1 cellular context compared by ENCODE assay signal in genomic region chr12:34600592-34601462, GRCh38.
TF ChIP-seq lines count a peak whose summit lies in the region.

No MANE protein-coding gene starts in this region.

TF ChIP-seq in SK-N-SH treated with all-trans-retinoic acid at 6 μM for 48 hours, 23 proteins besides CTCF, POLR2A, EP300 and RAD21 (continued from another document):
- no peak for TF ChIP-seq CSRNP3 (CRISPR knock-in tag; IDR thresholded peaks at IDR 0.05)
- TF ChIP-seq ESRRG (CRISPR knock-in tag; IDR thresholded peaks at IDR 0.05), result no peak
- TF ChIP-seq BACH2 (CRISPR knock-in tag; IDR thresholded peaks at IDR 0.05; ENCODE audit: borderline replicate concordance), result no peak
- TF ChIP-seq RARB (CRISPR knock-in tag; IDR thresholded peaks at IDR 0.05), result no peak
- TF ChIP-seq CREB5 (CRISPR knock-in tag; IDR thresholded peaks at IDR 0.05; ENCODE audit: low read depth), result no peak
- TF ChIP-seq TSHZ2 (CRISPR knock-in tag; IDR thresholded peaks at IDR 0.05), result no peak
- no peak for TF ChIP-seq CSDC2 (CRISPR knock-in tag; IDR thresholded peaks at IDR 0.05)
- TF ChIP-seq POU6F1 (CRISPR knock-in tag; IDR thresholded peaks at IDR 0.05; ENCODE audit: borderline replicate concordance, low read depth), result no peak
- no peak for TF ChIP-seq PATZ1 (CRISPR knock-in tag; IDR thresholded peaks at IDR 0.05; ENCODE audit: borderline replicate concordance)
- no peak for TF ChIP-seq ZFP30 (CRISPR knock-in tag; IDR thresholded peaks at IDR 0.05)
- no peak for TF ChIP-seq ZNF70 (CRISPR knock-in tag; IDR thresholded peaks at IDR 0.05)
- TF ChIP-seq TOX (CRISPR knock-in tag; IDR thresholded peaks at IDR 0.05; ENCODE audit: borderline replicate concordance), result no peak
- no peak for TF ChIP-seq ZFP3 (CRISPR knock-in tag; IDR thresholded peaks at IDR 0.05)
- no peak for TF ChIP-seq ZNF8 (CRISPR knock-in tag; IDR thresholded peaks at IDR 0.05)
